Comparison of ENCODE assay signal across 1 cellular context in the genomic region with DNA sequence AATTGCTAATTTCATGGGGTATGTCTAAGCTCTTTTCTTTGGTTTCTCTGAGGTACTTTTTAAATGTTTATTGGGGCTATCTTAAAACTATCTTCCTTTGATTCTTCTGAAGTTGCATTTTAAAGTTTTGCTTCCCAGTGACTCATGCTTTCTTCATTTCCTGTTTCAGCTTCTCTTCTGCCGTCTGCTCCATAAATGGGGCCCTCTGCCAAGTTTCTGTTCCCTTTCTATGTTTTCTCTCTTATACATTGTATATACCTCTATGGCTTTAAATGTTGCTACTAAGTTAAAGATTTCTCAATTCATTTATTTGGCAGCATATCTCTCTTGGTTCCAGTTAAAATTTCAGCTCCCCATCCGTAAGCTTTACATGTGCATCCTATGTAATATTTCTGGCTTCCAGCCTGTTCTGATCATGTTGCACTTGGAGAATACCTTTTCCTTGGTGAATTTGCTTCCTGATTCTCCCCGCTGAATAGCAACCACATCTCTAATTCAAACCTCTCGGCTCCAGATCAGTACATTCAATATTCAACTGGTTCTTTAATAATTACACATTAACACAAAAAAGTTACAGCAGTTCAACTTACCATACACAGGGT.
TF ChIP-seq lines count a peak whose summit lies in the region.

No MANE protein-coding gene starts in this region.

TF ChIP-seq in GM23338, 12 proteins besides CTCF, POLR2A, EP300 and RAD21 (continued from another document):
- TF ChIP-seq, protein P1, sequence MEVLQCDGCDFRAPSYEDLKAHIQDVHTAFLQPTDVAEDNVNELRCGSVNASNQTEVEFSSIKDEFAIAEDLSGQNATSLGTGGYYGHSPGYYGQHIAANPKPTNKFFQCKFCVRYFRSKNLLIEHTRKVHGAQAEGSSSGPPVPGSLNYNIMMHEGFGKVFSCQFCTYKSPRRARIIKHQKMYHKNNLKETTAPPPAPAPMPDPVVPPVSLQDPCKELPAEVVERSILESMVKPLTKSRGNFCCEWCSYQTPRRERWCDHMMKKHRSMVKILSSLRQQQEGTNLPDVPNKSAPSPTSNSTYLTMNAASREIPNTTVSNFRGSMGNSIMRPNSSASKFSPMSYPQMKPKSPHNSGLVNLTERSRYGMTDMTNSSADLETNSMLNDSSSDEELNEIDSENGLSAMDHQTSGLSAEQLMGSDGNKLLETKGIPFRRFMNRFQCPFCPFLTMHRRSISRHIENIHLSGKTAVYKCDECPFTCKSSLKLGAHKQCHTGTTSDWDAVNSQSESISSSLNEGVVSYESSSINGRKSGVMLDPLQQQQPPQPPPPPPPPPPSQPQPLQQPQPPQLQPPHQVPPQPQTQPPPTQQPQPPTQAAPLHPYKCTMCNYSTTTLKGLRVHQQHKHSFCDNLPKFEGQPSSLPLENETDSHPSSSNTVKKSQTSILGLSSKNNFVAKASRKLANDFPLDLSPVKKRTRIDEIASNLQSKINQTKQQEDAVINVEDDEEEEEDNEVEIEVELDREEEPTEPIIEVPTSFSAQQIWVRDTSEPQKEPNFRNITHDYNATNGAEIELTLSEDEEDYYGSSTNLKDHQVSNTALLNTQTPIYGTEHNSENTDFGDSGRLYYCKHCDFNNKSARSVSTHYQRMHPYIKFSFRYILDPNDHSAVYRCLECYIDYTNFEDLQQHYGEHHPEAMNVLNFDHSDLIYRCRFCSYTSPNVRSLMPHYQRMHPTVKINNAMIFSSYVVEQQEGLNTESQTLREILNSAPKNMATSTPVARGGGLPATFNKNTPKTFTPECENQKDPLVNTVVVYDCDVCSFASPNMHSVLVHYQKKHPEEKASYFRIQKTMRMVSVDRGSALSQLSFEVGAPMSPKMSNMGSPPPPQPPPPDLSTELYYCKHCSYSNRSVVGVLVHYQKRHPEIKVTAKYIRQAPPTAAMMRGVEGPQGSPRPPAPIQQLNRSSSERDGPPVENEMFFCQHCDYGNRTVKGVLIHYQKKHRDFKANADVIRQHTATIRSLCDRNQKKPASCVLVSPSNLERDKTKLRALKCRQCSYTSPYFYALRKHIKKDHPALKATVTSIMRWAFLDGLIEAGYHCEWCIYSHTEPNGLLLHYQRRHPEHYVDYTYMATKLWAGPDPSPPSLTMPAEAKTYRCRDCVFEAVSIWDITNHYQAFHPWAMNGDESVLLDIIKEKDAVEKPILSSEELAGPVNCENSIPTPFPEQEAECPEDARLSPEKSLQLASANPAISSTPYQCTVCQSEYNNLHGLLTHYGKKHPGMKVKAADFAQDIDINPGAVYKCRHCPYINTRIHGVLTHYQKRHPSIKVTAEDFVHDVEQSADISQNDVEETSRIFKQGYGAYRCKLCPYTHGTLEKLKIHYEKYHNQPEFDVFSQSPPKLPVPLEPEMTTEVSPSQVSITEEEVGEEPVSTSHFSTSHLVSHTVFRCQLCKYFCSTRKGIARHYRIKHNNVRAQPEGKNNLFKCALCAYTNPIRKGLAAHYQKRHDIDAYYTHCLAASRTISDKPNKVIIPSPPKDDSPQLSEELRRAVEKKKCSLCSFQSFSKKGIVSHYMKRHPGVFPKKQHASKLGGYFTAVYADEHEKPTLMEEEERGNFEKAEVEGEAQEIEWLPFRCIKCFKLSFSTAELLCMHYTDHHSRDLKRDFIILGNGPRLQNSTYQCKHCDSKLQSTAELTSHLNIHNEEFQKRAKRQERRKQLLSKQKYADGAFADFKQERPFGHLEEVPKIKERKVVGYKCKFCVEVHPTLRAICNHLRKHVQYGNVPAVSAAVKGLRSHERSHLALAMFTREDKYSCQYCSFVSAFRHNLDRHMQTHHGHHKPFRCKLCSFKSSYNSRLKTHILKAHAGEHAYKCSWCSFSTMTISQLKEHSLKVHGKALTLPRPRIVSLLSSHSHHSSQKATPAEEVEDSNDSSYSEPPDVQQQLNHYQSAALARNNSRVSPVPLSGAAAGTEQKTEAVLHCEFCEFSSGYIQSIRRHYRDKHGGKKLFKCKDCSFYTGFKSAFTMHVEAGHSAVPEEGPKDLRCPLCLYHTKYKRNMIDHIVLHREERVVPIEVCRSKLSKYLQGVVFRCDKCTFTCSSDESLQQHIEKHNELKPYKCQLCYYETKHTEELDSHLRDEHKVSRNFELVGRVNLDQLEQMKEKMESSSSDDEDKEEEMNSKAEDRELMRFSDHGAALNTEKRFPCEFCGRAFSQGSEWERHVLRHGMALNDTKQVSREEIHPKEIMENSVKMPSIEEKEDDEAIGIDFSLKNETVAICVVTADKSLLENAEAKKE (CRISPR knock-in tag; IDR thresholded peaks at IDR 0.05) = no peak
- TF ChIP-seq POLR2AphosphoS5 (IDR thresholded peaks at IDR 0.05; ENCODE audit: low read depth) (no peak), NANOG (IDR thresholded peaks at IDR 0.05; ENCODE audit: borderline replicate concordance) (no peak)
